Comparison of ENCODE assay signal across 27 cellular contexts in the genomic region with DNA sequence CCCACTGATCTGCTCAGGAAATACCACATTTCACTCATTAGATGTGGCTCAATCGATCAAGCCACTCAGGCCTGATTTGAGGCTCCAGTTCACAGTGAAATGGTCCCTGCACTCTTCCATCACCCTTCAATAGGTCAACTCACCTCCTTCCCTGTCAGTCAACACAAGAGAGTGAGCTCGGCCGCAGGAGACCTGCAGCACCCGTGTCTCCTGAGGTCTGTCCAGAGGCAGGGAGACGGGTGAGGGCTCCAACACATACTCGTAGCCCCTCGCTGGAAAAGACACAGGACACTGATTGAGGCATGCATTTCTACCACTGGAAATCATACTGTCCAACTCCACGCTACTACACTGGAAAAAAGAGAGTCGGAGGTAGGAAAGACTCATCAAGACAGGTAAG.
"Had no signal": no experiment of that assay in that cellular context is flagged by ENCODE, and none has a peak within 500 bp of the region (broad histone marks: within the 10 kb centered on the region; RNA-seq: fewer than 3 reads in every experiment).

No MANE protein-coding gene starts in this region.

- H3K27ac Mint-ChIP-seq: dendritic cell treated with granulocyte-macrophage colony-stimulating factor and Interleukin-4, amounts not matched to agents 40 ng/mL and 50 ng/mL, for 4 days; endodermal cell; immature natural killer cell; memory B cell; natural killer cell; stimulated activated naive CD8-positive, alpha-beta T cell treated with anti-CD3 and anti-CD28 coated beads, Interleukin-15, amount 100 ng/mL, for 72 hours had no signal

- H3K36me3 Mint-ChIP-seq: natural killer cell had no signal

- H3K4me1 ChIP-seq: left ventricle myocardium inferior, right lobe of liver, suprapubic skin, transverse colon had no signal

- H3K9me3 Mint-ChIP-seq: dendritic cell treated with granulocyte-macrophage colony-stimulating factor and Interleukin-4, amounts not matched to agents 40 ng/mL and 50 ng/mL, for 4 days; endodermal cell; immature natural killer cell; memory B cell; natural killer cell; stimulated activated naive CD8-positive, alpha-beta T cell treated with anti-CD3 and anti-CD28 coated beads, Interleukin-15, amount 100 ng/mL, for 72 hours had no signal

- ATAC-seq: left colon; natural killer cell; right lobe of liver; stimulated activated naive CD8-positive, alpha-beta T cell treated with anti-CD3 and anti-CD28 coated beads, Interleukin-15, amount 100 ng/mL, for 72 hours had no signal

- H3K4me3 Mint-ChIP-seq: dendritic cell treated with granulocyte-macrophage colony-stimulating factor and Interleukin-4, amounts not matched to agents 40 ng/mL and 50 ng/mL, for 4 days; endodermal cell; immature natural killer cell; memory B cell; natural killer cell; stimulated activated naive CD8-positive, alpha-beta T cell treated with anti-CD3 and anti-CD28 coated beads, Interleukin-15, amount 100 ng/mL, for 72 hours had no signal

- H3K27ac ChIP-seq: left ventricle myocardium inferior, ovary, right lobe of liver, suprapubic skin, transverse colon had no signal

- H3K36me3 ChIP-seq: ovary had no signal

- H3K27me3 Mint-ChIP-seq: dendritic cell treated with granulocyte-macrophage colony-stimulating factor and Interleukin-4, amounts not matched to agents 40 ng/mL and 50 ng/mL, for 4 days; memory B cell; stimulated activated naive CD8-positive, alpha-beta T cell treated with anti-CD3 and anti-CD28 coated beads, Interleukin-15, amount 100 ng/mL, for 72 hours had no signal

- H3K4me1 Mint-ChIP-seq: endodermal cell, memory B cell had no signal

- H3K9me3 ChIP-seq: left ventricle myocardium inferior, ovary, right lobe of liver, suprapubic skin, transverse colon had no signal

- DNase-seq: cerebellar nuclear complex; effector CD8-positive, alpha-beta T cell; endodermal cell; erythroblast; hypothalamus; immature natural killer cell; islet precursor cell; kidney glomerular epithelial cell; left colon; natural killer cell; occipital lobe; retina; small intestine; stimulated activated CD4-positive, alpha-beta T cell treated with anti-CD3 and anti-CD28 coated beads, Interleukin-12 subunit alpha, Interleukin-12 subunit beta, amount 100 ng/mL, for 4 hours; stimulated activated CD4-positive, alpha-beta T cell treated with anti-CD3 and anti-CD28 coated beads, Interleukin-1b, Interleukin-23, amount 100 ng/mL, for 48 hours; stimulated activated CD4-positive, alpha-beta T cell treated with anti-CD3 and anti-CD28 coated beads, Interleukin-4, amount 100 ng/mL, for 1 hour; stimulated activated CD8-positive, alpha-beta memory T cell treated with anti-CD3 and anti-CD28 coated beads, Interleukin-4, amount 100 ng/mL, for 48 hours; stimulated activated naive CD4-positive, alpha-beta T cell; stimulated activated naive CD8-positive, alpha-beta T cell treated with anti-CD3 and anti-CD28 coated beads, Interleukin-15, amount 100 ng/mL, for 72 hours; transverse colon had no signal

- H3K27me3 ChIP-seq: ovary, right lobe of liver, suprapubic skin, transverse colon had no signal

- H3K4me3 ChIP-seq: left ventricle myocardium inferior, lung, ovary, right lobe of liver, suprapubic skin, transverse colon had no signal
